ENCODE assay signal across 8 cellular contexts in the genomic region with DNA sequence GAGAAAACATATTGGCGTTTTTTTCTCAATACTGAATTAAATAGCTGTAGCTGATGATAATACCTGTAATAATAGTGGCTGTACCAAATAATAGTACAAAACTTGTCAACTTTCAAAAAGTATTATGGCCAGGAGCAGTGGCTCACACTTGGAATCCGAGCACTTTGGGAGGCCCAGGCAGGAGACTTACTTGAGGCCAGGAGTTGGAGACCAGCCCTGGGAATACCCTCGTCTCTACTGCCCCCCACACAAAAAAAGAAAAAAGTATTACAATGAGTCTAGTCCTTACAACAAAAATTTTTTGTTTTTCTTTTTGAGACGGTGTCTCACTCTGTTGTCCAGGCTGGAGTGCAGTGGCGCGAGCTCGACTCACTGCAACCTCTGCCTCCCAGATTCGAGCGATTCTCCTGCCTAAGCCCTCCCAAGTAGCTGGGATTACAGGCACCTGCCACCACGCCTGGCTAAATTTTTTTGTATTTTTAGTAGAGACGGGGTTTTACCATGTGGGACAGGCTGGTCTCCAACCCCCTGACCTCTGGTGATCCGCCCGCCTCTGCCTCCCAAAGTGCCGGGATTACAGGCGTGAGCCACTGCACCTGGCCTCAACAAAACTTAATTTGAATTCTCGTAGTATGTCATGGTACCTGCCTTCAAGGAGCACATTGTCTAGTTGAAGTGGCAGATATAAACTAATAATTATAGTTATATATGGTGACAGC. TPM values are rescaled to one million over a fixed set of nuclear protein-coding genes. Genes with fewer than 3 reads are reported as not detected.
DNase-seq lines count a peak whose midpoint lies in the region; ATAC-seq, FAIRE-seq and TF ChIP-seq lines count a peak whose summit lies in the region.

No MANE protein-coding gene starts in this region.

- intact Hi-C loops in CD4-positive, alpha-beta memory T cell (cut with micrococcal nuclease): loop anchor here (5.0 to 10.0 kb wide), 2 partner anchors 475 to 1008 kb away; a partner anchor contains a TSS

- peak overlapping the region; percentile 77 to 100 (median 98) for H3K27ac Mint-ChIP-seq in CD4-positive, alpha-beta memory T cell

- 92 to 93% methylated on average over 15 to 16 of the region's 16 CpGs for WGBS in ectodermal cell, 2 experiments

- peaks cover 0 to 5% (median 0%) of the 10 kb centered on the region in 8 donors for H3K9me3 Mint-ChIP-seq in CD4-positive, alpha-beta memory T cell

- no peaks in the 10 kb centered on the region for H3K27me3 Mint-ChIP-seq in CD4-positive, alpha-beta memory T cell

- H3K27me3 ChIP-seq in CD4-positive, alpha-beta memory T cell (ENCODE audit: insufficient read depth, low read length): no peaks in the 10 kb centered on the region
- H3K27me3 ChIP-seq in ectodermal cell (ENCODE audit: control insufficient read depth, insufficient read depth, low read length, poor library complexity, severe bottlenecking) (no peaks in the 10 kb centered on the region), neuron (ENCODE audit: insufficient read depth, low read length) (no peaks in the 10 kb centered on the region)

- no peak for ATAC-seq in HG02973 (IDR thresholded peaks at IDR 0.05; ENCODE audit: unreplicated experiment)

- H3K4me3 Mint-ChIP-seq in CD4-positive, alpha-beta memory T cell: peak overlapping the region; percentile 91 to 98 (median 94)

- H3K36me3 ChIP-seq in CD4-positive, alpha-beta memory T cell (ENCODE audit: insufficient read depth, low read length): peaks cover 34% of the 10 kb centered on the region
- peaks cover 29% of the 10 kb centered on the region for H3K36me3 ChIP-seq in ectodermal cell (ENCODE audit: control insufficient read depth, insufficient read depth, low read length)
- H3K36me3 ChIP-seq in neuron (ENCODE audit: insufficient read depth, low read length): peaks cover 51% of the 10 kb centered on the region

- peaks cover 22 to 55% of the 10 kb centered on the region in 2 donors for H3K36me3 Mint-ChIP-seq in CD4-positive, alpha-beta memory T cell

- peaks cover 46 to 85% (median 65%) of the 10 kb centered on the region in 4 donors for H3K4me1 Mint-ChIP-seq in CD4-positive, alpha-beta memory T cell

- H3K27ac ChIP-seq in CD4-positive, alpha-beta memory T cell (ENCODE audit: low read depth, low read length): peak overlapping the region; percentile 95
- no peak overlapping the region for H3K27ac ChIP-seq in ectodermal cell (ENCODE audit: insufficient read depth, low read depth, low read length, poor library complexity, severe bottlenecking)

- no peak for TF ChIP-seq CTCF in NB4 (IDR thresholded peaks at IDR 0.05; ENCODE audit: low read depth, low read length)

- POLR2A ChIA-PET in CD4-positive, alpha-beta memory T cell (lab: Charles Lee; ENCODE audit: partially characterized antibody): interaction anchor here (0.7 to 2.0 kb wide), 2 partner anchors 11 to 354 kb away, joined by 3 to 9 read pairs; no protein-coding TSS in a partner anchor

- H2AFZ ChIP-seq in neuron (ENCODE audit: low read depth, low read length): no peak overlapping the region

- no peak for DNase-seq in CD4-positive, alpha-beta memory T cell
- DNase-seq in NB4 (ENCODE audit: low read depth) (no peak), NCI-H226 (no peak), DMS53 (lab: John Stamatoyannopoulos, UW) (no peak), GM12892 (ENCODE audit: insufficient read length) (no peak)

- TF ChIP-seq POLR2A in NB4 (IDR thresholded peaks at IDR 0.05; ENCODE audit: extremely low read depth, insufficient read length) (no peak), GM12892 (IDR thresholded peaks at IDR 0.05; ENCODE audit: low read depth, low read length) (no peak)

- FAIRE-seq in GM12892 (lab: Jason Lieb, UNC): no peak

- peaks cover 69% of the 10 kb centered on the region for H3K4me1 ChIP-seq in CD4-positive, alpha-beta memory T cell (ENCODE audit: insufficient read depth, low read length)
- H3K4me1 ChIP-seq in ectodermal cell (ENCODE audit: control insufficient read depth, insufficient read depth, low read length): no peaks in the 10 kb centered on the region
- H3K4me1 ChIP-seq in neuron (ENCODE audit: insufficient read depth, low read length): peaks cover 14% of the 10 kb centered on the region

- no peaks in the 10 kb centered on the region for H3K9me3 ChIP-seq in CD4-positive, alpha-beta memory T cell (ENCODE audit: control insufficient read depth in 1 of 2, low read length in 2 of 2)
- H3K9me3 ChIP-seq in ectodermal cell (ENCODE audit: control insufficient read depth, low read length): no peaks in the 10 kb centered on the region
- H3K9me3 ChIP-seq in neuron (ENCODE audit: low read length): no peaks in the 10 kb centered on the region

- H3K4me3 ChIP-seq in CD4-positive, alpha-beta memory T cell (ENCODE audit: low read length in 2 of 2): peak overlapping the region in 1 of 2 donors; percentile 78
- H3K4me3 ChIP-seq in NB4 (ENCODE audit: low read depth, low read length): peak overlapping the region; percentile 75
- H3K4me3 ChIP-seq in ectodermal cell (ENCODE audit: insufficient read depth, low read depth, low read length): peak overlapping the region; percentile 94
- H3K4me3 ChIP-seq in neuron (ENCODE audit: low read length): peak overlapping the region; percentile 88

- CTCF ChIA-PET in CD4-positive, alpha-beta memory T cell (lab: Charles Lee; ENCODE audit: partially characterized antibody): no interaction called here

RNA-seq across cellular contexts. Expression of a gene that starts 1.4 kb away (rescaled TPM):
- 100 to 1,000 TPM; 185 to 186 TPM for total RNA-seq in CD4-positive, alpha-beta memory T cell
- polyA plus RNA-seq in CD4-positive, alpha-beta memory T cell: 100 to 1,000 TPM; 246 to 374 TPM
- 482 TPM for polyA plus RNA-seq in ectodermal cell (2013, experiment 1 of 4)
- polyA plus RNA-seq in ectodermal cell (2013, experiment 2 of 4): 469 TPM
- 329 TPM for polyA plus RNA-seq in ectodermal cell (2013, experiment 3 of 4)
- 343 TPM for polyA plus RNA-seq in ectodermal cell (2013, experiment 4 of 4)
- polyA plus RNA-seq in GM12892 (2012; ENCODE audit: missing spikeins): 258 TPM

RNA-seq across cellular contexts. Expression of a gene that starts 2.1 kb away (rescaled TPM):
- total RNA-seq in CD4-positive, alpha-beta memory T cell: 10 to 100 TPM; 54.0 to 56.4 TPM
- polyA plus RNA-seq in CD4-positive, alpha-beta memory T cell: 10 to 100 TPM; 69.9 to 94.4 TPM
- 48.1 TPM for polyA plus RNA-seq in ectodermal cell (2013, experiment 1 of 4)
- polyA plus RNA-seq in ectodermal cell (2013, experiment 2 of 4): 45.4 TPM
- 42.0 TPM for polyA plus RNA-seq in ectodermal cell (2013, experiment 3 of 4)
- 43.3 TPM for polyA plus RNA-seq in ectodermal cell (2013, experiment 4 of 4)
- 161 TPM for polyA plus RNA-seq in GM12892 (2012; ENCODE audit: missing spikeins)

RNA-seq across cellular contexts. Expression of a gene that starts 50.2 kb away (rescaled TPM):
- total RNA-seq in CD4-positive, alpha-beta memory T cell: not detected
- polyA plus RNA-seq in CD4-positive, alpha-beta memory T cell: not detected
- not detected for polyA plus RNA-seq in ectodermal cell (2013, experiment 1 of 4)
- 0.14 TPM for polyA plus RNA-seq in ectodermal cell (2013, experiment 2 of 4)
- 0.11 TPM for polyA plus RNA-seq in ectodermal cell (2013, experiment 3 of 4)
- polyA plus RNA-seq in ectodermal cell (2013, experiment 4 of 4): 0.08 TPM
- polyA plus RNA-seq in GM12892 (2012; ENCODE audit: missing spikeins): not detected
